Comparison of ENCODE assay signal across 14 cellular contexts in the genomic region with DNA sequence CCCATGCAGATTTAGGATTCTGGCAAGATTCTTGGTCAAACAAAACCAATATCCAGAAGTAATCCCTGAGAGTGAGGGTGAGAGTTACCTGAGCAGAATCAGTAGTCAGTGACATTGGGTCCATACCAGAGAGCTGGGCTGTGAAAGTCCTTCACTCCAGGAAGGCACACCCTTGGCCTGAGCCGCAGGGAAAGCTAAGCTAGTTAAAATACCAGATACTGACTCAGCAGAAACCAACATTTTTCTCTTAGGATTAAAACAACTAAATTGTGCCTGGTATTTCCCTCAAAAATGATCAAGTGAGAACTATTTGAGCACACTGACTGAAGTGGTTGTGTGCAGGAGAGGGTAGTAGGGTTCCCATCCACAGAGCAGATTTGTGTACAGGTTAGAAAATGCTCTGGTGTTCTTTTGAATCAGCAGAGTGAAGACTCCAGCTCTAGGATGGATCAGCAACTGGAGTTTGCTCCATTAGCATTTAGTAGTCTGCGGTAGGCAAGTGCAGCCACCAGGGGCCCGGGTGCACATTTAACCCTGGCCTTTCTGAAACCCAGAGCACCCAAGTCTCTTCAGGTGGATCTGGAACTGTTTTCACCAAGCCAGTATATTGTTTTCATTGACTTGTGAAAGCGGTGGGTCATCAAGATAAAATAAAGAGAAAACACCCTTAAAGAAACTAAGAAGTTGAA.
A peak's percentile ranks its signal among the peaks of the same experiment; 100 is the strongest.
DNase-seq lines count a peak whose midpoint lies in the region; ATAC-seq, FAIRE-seq and TF ChIP-seq lines count a peak whose summit lies in the region.
"Had no signal": no experiment of that assay in that cellular context is flagged by ENCODE, and none has a peak within 500 bp of the region (broad histone marks: within the 10 kb centered on the region; RNA-seq: fewer than 3 reads in every experiment).

No MANE protein-coding gene starts in this region.

- no peak overlapping the region for H3K27ac ChIP-seq in WERI-Rb-1
- H3K27ac ChIP-seq: gastroesophageal sphincter had no signal

- TF ChIP-seq CTCF in WERI-Rb-1 (IDR thresholded peaks at IDR 0.05; ENCODE audit: low read depth, low read length) = 0 out of 2 replicates have a peak, but pooled peaks have one; percentile 13

- FAIRE-seq in urothelium cell line (lab: Jason Lieb, UNC) = no peak

- H3K4me3 ChIP-seq in WERI-Rb-1 (ENCODE audit: low read depth, low read length) = no peak overlapping the region
- no peak overlapping the region for H3K4me3 ChIP-seq in iPS-15b (ENCODE audit: low read depth, low read length)
- H3K4me3 ChIP-seq: gastroesophageal sphincter had no signal

- DNase-seq in NCI-H82 (lab: John Stamatoyannopoulos, UW) = peak; percentile 26
- DNase-seq in NCI-H82 treated with DMSO at 0.1 percent for 48 hours (lab: John Stamatoyannopoulos, UW; ENCODE audit: unreplicated experiment) = no peak
- DNase-seq in WERI-Rb-1 = no peak
- peak; percentile 30 for DNase-seq in urothelium cell line (ENCODE audit: low spot score)
- DNase-seq in stimulated activated CD4-positive, alpha-beta T cell treated with anti-CD3 and anti-CD28 coated beads, Interleukin-4, amount 100 ng/mL, for 1 hour = no peak
- DNase-seq: KBM-7, mammary epithelial cell, right cardiac atrium, RPMI8226 had no signal

- H3K9ac ChIP-seq in iPS-15b (ENCODE audit: low read depth, low read length) = peak overlapping the region; percentile 5

- no peaks in the 10 kb centered on the region for H3K9me3 ChIP-seq in WERI-Rb-1 (ENCODE audit: severe bottlenecking)
- no peaks in the 10 kb centered on the region for H3K9me3 ChIP-seq in iPS-15b (ENCODE audit: control insufficient read depth, insufficient read depth, low read length)
- H3K9me3 ChIP-seq: gastroesophageal sphincter had no signal

- ATAC-seq in GM21619 (IDR thresholded peaks at IDR 0.05; ENCODE audit: unreplicated experiment) (no peak), GM18867 (IDR thresholded peaks at IDR 0.05; ENCODE audit: unreplicated experiment) (no peak)
- ATAC-seq: activated CD4-positive, CD25-positive, alpha-beta regulatory T cell treated with anti-CD3 and anti-CD28 coated beads, Interleukin-2, amount 50 U/mL, for 24 hours; gastroesophageal sphincter had no signal

- H3K4me1 ChIP-seq in iPS-15b (ENCODE audit: control insufficient read depth, insufficient read depth, low read length) = peaks cover 13% of the 10 kb centered on the region
- H3K4me1 ChIP-seq: gastroesophageal sphincter had no signal

- H3K36me3 ChIP-seq in WERI-Rb-1 (no peaks in the 10 kb centered on the region), iPS-15b (ENCODE audit: control insufficient read depth, insufficient read depth, low read length) (no peaks in the 10 kb centered on the region)
- H3K36me3 ChIP-seq: gastroesophageal sphincter had no signal

- no peaks in the 10 kb centered on the region for H3K27me3 ChIP-seq in WERI-Rb-1 (ENCODE audit: insufficient read depth, low read depth, severe bottlenecking)
- peaks cover 3% of the 10 kb centered on the region for H3K27me3 ChIP-seq in iPS-15b (ENCODE audit: control insufficient read depth, insufficient read depth, low read length)

Comparison
In these comparisons a context has a peak if more than half of its experiments do, and no peak if none do; other contexts are left out.
1. DNase-seq: peak in NCI-H82 (single experiment) and urothelium cell line (single experiment); none in NCI-H82 treated with DMSO at 0.1 percent for 48 hours (single experiment), WERI-Rb-1 (single experiment) and stimulated activated CD4-positive, alpha-beta T cell treated with anti-CD3 and anti-CD28 coated beads, Interleukin-4, amount 100 ng/mL, for 1 hour (single experiment).